ENCODE assay signal across 8 cellular contexts in genomic region chr1:159005676-159006075, GRCh38. TPM values are rescaled to one million over a fixed set of nuclear protein-coding genes. Genes with fewer than 3 reads are reported as not detected.
DNase-seq lines count a peak whose midpoint lies in the region; ATAC-seq and TF ChIP-seq lines count a peak whose summit lies in the region.
"Had no signal": no experiment of that assay in that cellular context is flagged by ENCODE, and none has a peak within 500 bp of the region (broad histone marks: within the 10 kb centered on the region; RNA-seq: fewer than 3 reads in every experiment).

No MANE protein-coding gene starts in this region.

- H3K36me3 Mint-ChIP-seq in H9 (ENCODE audit: insufficient read depth in 1 of 3, low read depth in 3 of 3) (no peaks in the 10 kb centered on the region), activated B cell treated with CpG ODN at 0.5 μM for 24 hours (ENCODE audit: low read depth) (peaks cover 10% of the 10 kb centered on the region)

- H3K4ac ChIP-seq in H9 (ENCODE audit: low read depth, low read length), result no peak overlapping the region

- H3K4me1 Mint-ChIP-seq in H9 (peaks cover 61 to 72% of the 10 kb centered on the region in 2 experiments), activated B cell treated with CpG ODN at 0.5 μM for 24 hours (peaks cover 49% of the 10 kb centered on the region)

- H3K23ac ChIP-seq in H9 (ENCODE audit: insufficient read length, low read depth, low read length), result no peak overlapping the region

- no peak overlapping the region for H2BK5ac ChIP-seq in H9 (ENCODE audit: insufficient read length, low read length)

- H3K4me3 ChIP-seq in iPS-15b (ENCODE audit: low read depth, low read length), result peak overlapping the region; percentile 44
- peak overlapping the region; percentile 14 for H3K4me3 ChIP-seq in smooth muscle cell

- H2BK15ac ChIP-seq in H9 (ENCODE audit: low read depth, low read length), result no peak overlapping the region

- H3K4me3 Mint-ChIP-seq in H9 (peak overlapping the region; percentile 52 to 74), activated B cell treated with CpG ODN at 0.5 μM for 24 hours (peak overlapping the region; percentile 50)

- WGBS in H9 (ENCODE audit: extremely low coverage, insufficient read length, low lambda C conversion rate), result no CpG with 5 or more reads among the region's 6 CpGs
- 6% methylated on average over 6 of the region's 6 CpGs for WGBS in smooth muscle cell (ENCODE audit: low lambda C conversion rate)

- H2BK12ac ChIP-seq in H9 (ENCODE audit: insufficient read length, low read depth, low read length), result no peak overlapping the region

- no peak overlapping the region for H2AK5ac ChIP-seq in H9 (ENCODE audit: insufficient read length, low read length)

- POLR2A ChIA-PET in activated B cell treated with CpG ODN at 0.5 μM for 24 hours (lab: Charles Lee), result interaction anchor here (0.9 to 1.1 kb wide), 4 partner anchors 15 to 825 kb away, joined by 3 to 7 read pairs (median 4); partner anchors contain the start of genes AIM2 and CD1D

- no peak overlapping the region for H3K27ac ChIP-seq in H9 (ENCODE audit: insufficient read length, low read depth, low read length)
- peak overlapping the region; percentile 98 for H3K27ac ChIP-seq in smooth muscle cell (ENCODE audit: low read depth)

- intact Hi-C loops in activated B cell treated with CpG ODN at 0.5 μM for 24 hours (cut with micrococcal nuclease), result loop anchor here (10.0 kb wide), 2 partner anchors 611 to 891 kb away; partner anchors contain the start of gene OR10T2

- TF ChIP-seq CTCF in H9 (conservative IDR thresholded peaks at IDR 0.05) (no peak), activated B cell treated with CpG ODN at 0.5 μM for 24 hours (IDR thresholded peaks at IDR 0.05) (no peak), smooth muscle cell (IDR thresholded peaks at IDR 0.05; ENCODE audit: borderline replicate concordance, insufficient read depth, poor library complexity, severe bottlenecking) (no peak)

- peak overlapping the region; percentile 20 to 95 (median 93); a peak in 6 of 7 replicates for H3K27ac Mint-ChIP-seq in H9
- H3K27ac Mint-ChIP-seq in activated B cell treated with CpG ODN at 0.5 μM for 24 hours, result peak overlapping the region; percentile 87

- H2AFZ ChIP-seq in H9 (ENCODE audit: low read length) (peak overlapping the region; percentile 46), smooth muscle cell (ENCODE audit: low read depth) (peak overlapping the region; percentile 71)

- DNase-seq in H9 (peak; percentile 42), activated B cell treated with CpG ODN at 0.5 μM for 24 hours (no peak), smooth muscle cell (lab: John Stamatoyannopoulos, UW; ENCODE audit: unreplicated experiment) (no peak), SHP77 (lab: John Stamatoyannopoulos, UW) (no peak), medulla oblongata (ENCODE audit: extremely low spot score) (no peak)
- DNase-seq: amniotic stem cell had no signal

- H3K18ac ChIP-seq in H9 (ENCODE audit: insufficient read length, low read depth, low read length), result no peak overlapping the region

- peak overlapping the region; percentile 92 for H3K4me2 ChIP-seq in H9 (ENCODE audit: insufficient read depth, insufficient read length, low read length)
- peak overlapping the region; percentile 69 for H3K4me2 ChIP-seq in smooth muscle cell

- no peak overlapping the region for H4K5ac ChIP-seq in H9 (ENCODE audit: insufficient read length, low read depth, low read length)

- ATAC-seq in activated B cell treated with CpG ODN at 0.5 μM for 24 hours (ENCODE audit: low read depth) (peak; percentile 47), HG02840 (IDR thresholded peaks at IDR 0.05; ENCODE audit: low FRiP score, unreplicated experiment) (no peak)

- H3K27me3 ChIP-seq in H9 (ENCODE audit: insufficient read depth, low read length), result peaks cover 19% of the 10 kb centered on the region; the same call in 1 of the 2 replicates
- H3K27me3 ChIP-seq in iPS-15b (ENCODE audit: control insufficient read depth, insufficient read depth, low read length), result peaks cover 4% of the 10 kb centered on the region
- H3K27me3 ChIP-seq in smooth muscle cell (ENCODE audit: low read depth), result no peaks in the 10 kb centered on the region

- H3K79me2 ChIP-seq in H9 (ENCODE audit: insufficient read depth, low read length) (no peaks in the 10 kb centered on the region), smooth muscle cell (ENCODE audit: low read depth) (peaks cover 15% of the 10 kb centered on the region)

- peaks cover 7% of the 10 kb centered on the region for H3K23me2 ChIP-seq in H9 (ENCODE audit: insufficient read length, low read depth, low read length, poor library complexity, severe bottlenecking)

- H3K9me3 Mint-ChIP-seq in H9 (no peaks in the 10 kb centered on the region), activated B cell treated with CpG ODN at 0.5 μM for 24 hours (no peaks in the 10 kb centered on the region)

- H3K9ac ChIP-seq in H9 (ENCODE audit: extremely low read depth, insufficient read length, low read length) (no peak overlapping the region), iPS-15b (ENCODE audit: low read depth, low read length) (no peak overlapping the region), smooth muscle cell (ENCODE audit: low read depth) (peak overlapping the region; percentile 5)

- no peak overlapping the region for H4K91ac ChIP-seq in H9 (ENCODE audit: insufficient read length, low read depth, low read length)

- peaks cover 12% of the 10 kb centered on the region for H3K27me3 Mint-ChIP-seq in H9 (ENCODE audit: low read depth)
- no peaks in the 10 kb centered on the region for H3K27me3 Mint-ChIP-seq in activated B cell treated with CpG ODN at 0.5 μM for 24 hours

- no peak overlapping the region for H3K14ac ChIP-seq in H9 (ENCODE audit: insufficient read depth, low read length)

- H3K56ac ChIP-seq in H9 (ENCODE audit: insufficient read length, low read depth, low read length), result no peak overlapping the region

- H4K20me1 ChIP-seq in H9 (ENCODE audit: control insufficient read depth, insufficient read depth, insufficient read length) (no peaks in the 10 kb centered on the region), smooth muscle cell (ENCODE audit: low read depth) (no peaks in the 10 kb centered on the region)

- CTCF ChIA-PET in activated B cell treated with CpG ODN at 0.5 μM for 24 hours (lab: Charles Lee), result interaction anchor here (1.2 to 1.8 kb wide), 3 partner anchors 67 to 802 kb away, joined by 3 to 5 read pairs (median 3); no protein-coding TSS in a partner anchor

- H4K8ac ChIP-seq in H9 (replicated peaks; ENCODE audit: insufficient read length, low read depth, low read length), result no peak overlapping the region

- H2BK20ac ChIP-seq in H9 (ENCODE audit: low read depth, low read length, poor library complexity, severe bottlenecking), result no peak overlapping the region

- H3T11ph ChIP-seq in H9 (ENCODE audit: low read length), result no peak overlapping the region

- H3K36me3 ChIP-seq in iPS-15b (ENCODE audit: control insufficient read depth, insufficient read depth, low read length) (no peaks in the 10 kb centered on the region), smooth muscle cell (ENCODE audit: low read depth) (no peaks in the 10 kb centered on the region)

- peaks cover 9% of the 10 kb centered on the region; the same call in 1 of the 2 replicates for H3K4me1 ChIP-seq in H9 (ENCODE audit: insufficient read depth, low read length)
- peaks cover 27% of the 10 kb centered on the region for H3K4me1 ChIP-seq in iPS-15b (ENCODE audit: control insufficient read depth, insufficient read depth, low read length)
- H3K4me1 ChIP-seq in smooth muscle cell (ENCODE audit: low read depth), result peaks cover 45% of the 10 kb centered on the region

- H2BK120ac ChIP-seq in H9 (ENCODE audit: low read depth, low read length, poor library complexity, severe bottlenecking), result no peak overlapping the region

- no peaks in the 10 kb centered on the region for H3K9me3 ChIP-seq in H9 (ENCODE audit: control insufficient read depth, low read depth, low read length)
- H3K9me3 ChIP-seq in iPS-15b (ENCODE audit: control insufficient read depth, insufficient read depth, low read length), result no peaks in the 10 kb centered on the region
- no peaks in the 10 kb centered on the region for H3K9me3 ChIP-seq in smooth muscle cell (replicated peaks; ENCODE audit: low read depth)

- H3K79me1 ChIP-seq in H9 (ENCODE audit: insufficient read depth, low read depth, low read length, poor library complexity, severe bottlenecking), result no peaks in the 10 kb centered on the region

- H3F3A ChIP-seq in smooth muscle cell (ENCODE audit: low read depth), result peaks cover 24% of the 10 kb centered on the region

RNA-seq across cellular contexts. Expression of gene IFI16, which starts 4.0 kb away (rescaled TPM):
- 2.9 and 3.4 TPM in 2 replicates for total RNA-seq in H9 (2021)
- total RNA-seq in activated B cell treated with CpG ODN at 0.5 μM for 24 hours, result 145 and 160 TPM in 2 replicates
- total RNA-seq in smooth muscle cell, result 92.1 and 96.3 TPM in 2 replicates
- 95.9 and 114 TPM in 2 replicates for polyA plus RNA-seq in smooth muscle cell

Comparison
In these comparisons a context has a peak if more than half of its experiments do, and no peak if none do; other contexts are left out.
1. RNA of gene IFI16, which starts 4.0 kb away (total RNA-seq): 145 to 160 TPM in activated B cell treated with CpG ODN at 0.5 μM for 24 hours and 92.1 to 96.3 TPM in smooth muscle cell; 2.9 to 3.4 TPM in H9; every median in the first group is over 10 times any median in the second.